Comparison of ENCODE assay signal across 1 cellular context in genomic region chr12:120239776-120240494, GRCh38.
TF ChIP-seq lines count a peak whose summit lies in the region.

No MANE protein-coding gene starts in this region.

TF ChIP-seq in IMR-90, 13 proteins besides CTCF, POLR2A, EP300 and RAD21:
- no peak for TF ChIP-seq MAFK (IDR thresholded peaks at IDR 0.05; ENCODE audit: low read depth, low read length)
TF ChIP-seq in IMR-90: peak in this region for 0.
